ENCODE assay signal across 1 cellular context in genomic region chr3:157856078-157856939, GRCh38.
TF ChIP-seq lines count a peak whose summit lies in the region.

No MANE protein-coding gene starts in this region.

TF ChIP-seq in GM23338, 12 proteins besides CTCF, POLR2A, EP300 and RAD21 (continued from another document):
- no peak for TF ChIP-seq ZNF462 (CRISPR knock-in tag; IDR thresholded peaks at IDR 0.05)
- TF ChIP-seq ETS1 (IDR thresholded peaks at IDR 0.05), result no peak
- no peak for TF ChIP-seq STAT1 (IDR thresholded peaks at IDR 0.05; ENCODE audit: unreplicated experiment)
- no peak for TF ChIP-seq JUNB (IDR thresholded peaks at IDR 0.05; ENCODE audit: unreplicated experiment)
- TF ChIP-seq ZNF331 (CRISPR knock-in tag; IDR thresholded peaks at IDR 0.05; ENCODE audit: low read depth), result no peak
- no peak for TF ChIP-seq EZH2 (IDR thresholded peaks at IDR 0.05; ENCODE audit: low read depth, unreplicated experiment)
- TF ChIP-seq ZNF114 (CRISPR knock-in tag; IDR thresholded peaks at IDR 0.05), result no peak
- TF ChIP-seq POLR2AphosphoS5 (IDR thresholded peaks at IDR 0.05; ENCODE audit: low read depth), result no peak
- TF ChIP-seq CREB1 (CRISPR knock-in tag; IDR thresholded peaks at IDR 0.05; ENCODE audit: low read depth), result no peak
